Comparison of ENCODE assay signal across 9 cellular contexts in genomic region chr6:53734473-53735299, GRCh38.
DNase-seq lines count a peak whose midpoint lies in the region; ATAC-seq lines count a peak whose summit lies in the region.
"Had no signal": no experiment of that assay in that cellular context is flagged by ENCODE, and none has a peak within 500 bp of the region (broad histone marks: within the 10 kb centered on the region; RNA-seq: fewer than 3 reads in every experiment).

No MANE protein-coding gene starts in this region.

- no peak overlapping the region for H3K27ac Mint-ChIP-seq in activated naive CD8-positive, alpha-beta T cell treated with anti-CD3 and anti-CD28 coated beads, Interleukin-2, amount 50 U/mL, for 24 hours

- DNase-seq in COLO668 (lab: John Stamatoyannopoulos, UW; ENCODE audit: unreplicated experiment) (peak; percentile 56), NCI-H1930 (lab: John Stamatoyannopoulos, UW) (peak; percentile 7 to 20), kidney glomerular epithelial cell (lab: John Stamatoyannopoulos, UW) (peak; percentile 86), NCI-H2107 treated with DMSO at 0.1 percent for 48 hours (lab: John Stamatoyannopoulos, UW; ENCODE audit: unreplicated experiment) (no peak), NCI-H1436 (lab: John Stamatoyannopoulos, UW) (no peak)
- DNase-seq in activated naive CD8-positive, alpha-beta T cell treated with anti-CD3 and anti-CD28 coated beads, Interleukin-2, amount 50 U/mL, for 24 hours: peak; percentile 38
- DNase-seq: psoas muscle had no signal

- H3K27me3 Mint-ChIP-seq in activated naive CD8-positive, alpha-beta T cell treated with anti-CD3 and anti-CD28 coated beads, Interleukin-2, amount 50 U/mL, for 24 hours: peaks cover 13% of the 10 kb centered on the region

- H3K4me1 Mint-ChIP-seq in activated naive CD8-positive, alpha-beta T cell treated with anti-CD3 and anti-CD28 coated beads, Interleukin-2, amount 50 U/mL, for 24 hours: peaks cover 20% of the 10 kb centered on the region

- ATAC-seq in GM21360 (IDR thresholded peaks at IDR 0.05; ENCODE audit: unreplicated experiment) (peak; percentile 79), GM19324 (IDR thresholded peaks at IDR 0.05; ENCODE audit: low FRiP score, unreplicated experiment) (no peak)
- ATAC-seq in activated naive CD8-positive, alpha-beta T cell treated with anti-CD3 and anti-CD28 coated beads, Interleukin-2, amount 50 U/mL, for 24 hours: peak; percentile 46

- H3K36me3 Mint-ChIP-seq in activated naive CD8-positive, alpha-beta T cell treated with anti-CD3 and anti-CD28 coated beads, Interleukin-2, amount 50 U/mL, for 24 hours (ENCODE audit: low read depth): no peaks in the 10 kb centered on the region

- H3K9me3 Mint-ChIP-seq in activated naive CD8-positive, alpha-beta T cell treated with anti-CD3 and anti-CD28 coated beads, Interleukin-2, amount 50 U/mL, for 24 hours: no peaks in the 10 kb centered on the region

- H3K4me3 Mint-ChIP-seq in activated naive CD8-positive, alpha-beta T cell treated with anti-CD3 and anti-CD28 coated beads, Interleukin-2, amount 50 U/mL, for 24 hours: no peak overlapping the region

Comparison
In these comparisons a context has a peak if more than half of its experiments do, and no peak if none do; other contexts are left out.
1. DNase-seq: peak in COLO668 (single experiment), NCI-H1930 (2 of 2), activated naive CD8-positive, alpha-beta T cell treated with anti-CD3 and anti-CD28 coated beads, Interleukin-2, amount 50 U/mL, for 24 hours (single experiment) and kidney glomerular epithelial cell (single experiment); none in NCI-H2107 treated with DMSO at 0.1 percent for 48 hours (single experiment) and NCI-H1436 (single experiment).